ENCODE assay signal across 8 cellular contexts in the genomic region with DNA sequence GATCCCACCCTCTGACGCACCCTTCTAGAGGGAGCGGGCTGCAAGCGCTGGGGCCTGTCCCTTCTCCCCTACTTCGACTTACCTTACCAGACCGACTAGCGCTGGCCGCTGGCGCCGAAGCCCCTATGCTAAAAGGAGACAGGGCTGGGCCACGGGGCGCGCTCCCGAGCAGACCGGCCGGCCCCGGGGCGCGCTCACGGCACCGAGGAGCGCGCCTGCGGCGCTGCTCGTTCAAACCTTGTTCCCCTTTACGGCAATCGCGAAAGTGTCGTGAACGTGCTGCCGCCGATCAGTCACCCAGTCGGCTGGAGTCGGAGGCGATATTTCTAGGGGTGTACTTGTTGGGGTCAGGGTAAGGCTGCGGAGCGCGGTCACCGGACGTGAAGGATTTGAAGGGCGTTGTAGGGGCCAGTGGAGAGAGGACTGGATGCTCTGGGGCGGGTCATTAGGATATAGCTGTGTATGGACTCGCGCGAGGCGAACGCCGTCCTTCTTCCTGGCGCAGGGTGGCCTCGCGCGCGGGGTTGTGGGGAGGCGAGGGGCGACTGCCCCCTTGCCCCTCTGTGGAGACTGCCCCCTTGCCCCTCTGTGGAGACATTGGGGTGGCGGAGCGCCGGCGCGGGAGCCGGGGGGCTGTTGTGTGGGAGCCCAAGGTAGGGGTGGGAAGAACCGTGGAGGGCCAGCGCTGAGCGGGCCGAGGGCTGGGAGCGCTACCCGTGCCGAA. TPM values are rescaled to one million over a fixed set of nuclear protein-coding genes. Genes with fewer than 3 reads are reported as not detected.
A peak's percentile ranks its signal among the peaks of the same experiment; 100 is the strongest.
DNase-seq lines count a peak whose midpoint lies in the region; ATAC-seq, FAIRE-seq and TF ChIP-seq lines count a peak whose summit lies in the region.

A gene (plus strand): TSS at position 268 of the 724 bp plus-strand sequence. CDS start 7,492 bp downstream, outside the sequence.
A gene (minus strand): TSS at position 138 of the 724 bp plus-strand sequence. CDS start 8,539 bp downstream, outside the sequence.

- H3K4me3 ChIP-seq in fibroblast of the aortic adventitia (ENCODE audit: low read depth, low read length): peak within 1 kb of the TSS; percentile 97

- peak within 1 kb of the TSS; percentile 79 to 91 for H3K27ac Mint-ChIP-seq in natural killer cell treated with Interleukin-12 subunit alpha and Interleukin-12 subunit beta and Interleukin-15 and Interleukin-18, amount 100 ng/mL, for 72 hours

- ATAC-seq in natural killer cell treated with Interleukin-12 subunit alpha and Interleukin-12 subunit beta and Interleukin-15 and Interleukin-18, amount 100 ng/mL, for 72 hours: peak; percentile 92 to 94

- H3K36me3 Mint-ChIP-seq in natural killer cell treated with Interleukin-12 subunit alpha and Interleukin-12 subunit beta and Interleukin-15 and Interleukin-18, amount 100 ng/mL, for 72 hours: peaks cover 15% of the 10 kb centered on the region

- H3K4me1 Mint-ChIP-seq in natural killer cell treated with Interleukin-12 subunit alpha and Interleukin-12 subunit beta and Interleukin-15 and Interleukin-18, amount 100 ng/mL, for 72 hours (ENCODE audit: low read depth in 2 of 2): peaks cover 17 to 46% of the 10 kb centered on the region in 2 donors

- DNase-seq in EL: peak; percentile 96
- DNase-seq in H54 (ENCODE audit: insufficient read length, low spot score): peak; percentile 76
- peak; percentile 93 for DNase-seq in LoVo (ENCODE audit: low spot score)
- peak; percentile 86 for DNase-seq in RWPE1 (ENCODE audit: low spot score)
- peak; percentile 84 for DNase-seq in activated T-helper 9 cell treated with anti-CD3 and anti-CD28 coated beads, Interleukin-2, amount 50 U/mL, for 16 hours (ENCODE audit: low read depth)
- DNase-seq in fibroblast of the aortic adventitia (ENCODE audit: low read depth): peak; percentile 94
- DNase-seq in natural killer cell treated with Interleukin-12 subunit alpha and Interleukin-12 subunit beta and Interleukin-15 and Interleukin-18, amount 100 ng/mL, for 72 hours (ENCODE audit: low spot score): peak; percentile 94
- DNase-seq in stimulated activated naive CD4-positive, alpha-beta T cell treated with Interleukin-2 at 50 U/mL for 16 hours (lab: John Stamatoyannopoulos, UW): peak; percentile 93

- no peak for TF ChIP-seq CTCF in RWPE1 (conservative IDR thresholded peaks at IDR 0.05; ENCODE audit: low read depth)
- no peak for TF ChIP-seq CTCF in fibroblast of the aortic adventitia (IDR thresholded peaks at IDR 0.05; ENCODE audit: insufficient read depth, low read length)

- H3K9me3 Mint-ChIP-seq in natural killer cell treated with Interleukin-12 subunit alpha and Interleukin-12 subunit beta and Interleukin-15 and Interleukin-18, amount 100 ng/mL, for 72 hours: no peaks in the 10 kb centered on the region

- peak within 1 kb of the TSS; percentile 95 for H3K27ac ChIP-seq in RWPE1

- peak; percentile 87 for FAIRE-seq in H54 (lab: Jason Lieb, UNC)

- peak; percentile 75; the same call in 1 of the 2 replicates for TF ChIP-seq POLR2A in H54 (IDR thresholded peaks at IDR 0.05; ENCODE audit: low read depth, low read length)

- POLR2A ChIA-PET in RWPE1 (lab: Yijun Ruan, JAX; ENCODE audit: low non-redundant PET): no interaction called here

- CTCF ChIA-PET in RWPE1 (lab: Yijun Ruan, JAX): no interaction called here

- H3K4me3 Mint-ChIP-seq in natural killer cell treated with Interleukin-12 subunit alpha and Interleukin-12 subunit beta and Interleukin-15 and Interleukin-18, amount 100 ng/mL, for 72 hours: peak within 1 kb of the TSS; percentile 92

- no peaks in the 10 kb centered on the region for H3K27me3 Mint-ChIP-seq in natural killer cell treated with Interleukin-12 subunit alpha and Interleukin-12 subunit beta and Interleukin-15 and Interleukin-18, amount 100 ng/mL, for 72 hours

RNA-seq across cellular contexts. Expression of the first gene that starts in this region (rescaled TPM):
- total RNA-seq in fibroblast of the aortic adventitia (ENCODE audit: low replicate concordance): 34.0 and 40.7 TPM in 2 replicates
- total RNA-seq in natural killer cell treated with Interleukin-12 subunit alpha and Interleukin-12 subunit beta and Interleukin-15 and Interleukin-18, amount 100 ng/mL, for 72 hours: 10 to 100 TPM; 34.5 to 41.6 TPM

RNA-seq across cellular contexts. Expression of the second gene that starts in this region (rescaled TPM):
- 48.3 and 60.9 TPM in 2 replicates for total RNA-seq in fibroblast of the aortic adventitia (ENCODE audit: low replicate concordance)
- 10 to 100 TPM; 22.5 to 25.7 TPM for total RNA-seq in natural killer cell treated with Interleukin-12 subunit alpha and Interleukin-12 subunit beta and Interleukin-15 and Interleukin-18, amount 100 ng/mL, for 72 hours

Comparison
In these comparisons a context has a peak if more than half of its experiments do, and no peak if none do; other contexts are left out.
1. Peak in every context shown above with its lines: DNase-seq, ATAC-seq, H3K4me3 ChIP-seq and H3K27ac ChIP-seq.